Comparison of ENCODE assay signal across 27 cellular contexts in genomic region chr4:89769856-89770255, GRCh38.
"Had no signal": no experiment of that assay in that cellular context is flagged by ENCODE, and none has a peak within 500 bp of the region (broad histone marks: within the 10 kb centered on the region; RNA-seq: fewer than 3 reads in every experiment).

No MANE protein-coding gene starts in this region.

- H3K9me3 Mint-ChIP-seq: natural killer cell; stimulated activated naive CD8-positive, alpha-beta T cell treated with anti-CD3 and anti-CD28 coated beads, Interleukin-15, Interleukin-2, amounts not matched to agents 100 ng/mL and 50 ng/mL, for 24 hours had no signal

- H3K27me3 ChIP-seq: neutrophil, pancreas, right lobe of liver, sigmoid colon, stomach, tibial artery, transverse colon, upper lobe of left lung, vagina had no signal

- H3K4me3 ChIP-seq: pancreas, psoas muscle, right lobe of liver, sigmoid colon, stomach, tibial artery, transverse colon, upper lobe of left lung, vagina had no signal

- ATAC-seq: naive thymus-derived CD4-positive, alpha-beta T cell; natural killer cell; pancreas; psoas muscle; right cardiac atrium; right lobe of liver; stimulated activated effector memory CD8-positive, alpha-beta T cell treated with anti-CD3 and anti-CD28 coated beads, Interleukin-12 subunit alpha, Interleukin-12 subunit beta, amount 100 ng/mL, for 72 hours; stimulated activated naive B cell treated with anti-CD40 and anti-IgM and Interleukin-4, amounts not matched to agents 10 μg/mL and 1 μg/mL and 100 μg/mL, for 72 hours had no signal

- H3K4me3 Mint-ChIP-seq: naive thymus-derived CD4-positive, alpha-beta T cell; natural killer cell; nephron; neural crest cell; stimulated activated effector memory CD8-positive, alpha-beta T cell treated with anti-CD3 and anti-CD28 coated beads, Interleukin-12 subunit alpha, Interleukin-12 subunit beta, amount 100 ng/mL, for 72 hours; stimulated activated naive B cell treated with anti-CD40 and anti-IgM and Interleukin-4, amounts not matched to agents 10 μg/mL and 1 μg/mL and 100 μg/mL, for 72 hours; stimulated activated naive CD8-positive, alpha-beta T cell treated with anti-CD3 and anti-CD28 coated beads, Interleukin-15, Interleukin-2, amounts not matched to agents 100 ng/mL and 50 ng/mL, for 24 hours had no signal

- H3K27me3 Mint-ChIP-seq: progenitor cell of endocrine pancreas; stimulated activated naive B cell treated with anti-CD40 and anti-IgM and Interleukin-4, amounts not matched to agents 10 μg/mL and 1 μg/mL and 100 μg/mL, for 72 hours had no signal

- H3K27ac ChIP-seq: neutrophil, pancreas, psoas muscle, right lobe of liver, sigmoid colon, stomach, tibial artery, transverse colon, upper lobe of left lung, vagina had no signal

- DNase-seq: naive thymus-derived CD4-positive, alpha-beta T cell; natural killer cell; nucleus accumbens; pancreas; posterior cingulate gyrus; psoas muscle; right cardiac atrium; right lobe of liver; sigmoid colon; small intestine; stimulated activated CD4-positive, alpha-beta T cell treated with anti-CD3 and anti-CD28 coated beads, Interleukin-15, amount 100 ng/mL, for 24 hours; stimulated activated CD4-positive, alpha-beta T cell treated with anti-CD3 and anti-CD28 coated beads, Interleukin-2, amount 100 ng/mL, for 24 hours; stimulated activated CD4-positive, alpha-beta T cell treated with anti-CD3 and anti-CD28 coated beads, Interleukin-2, amount 100 ng/mL, for 48 hours; stimulated activated CD4-positive, alpha-beta T cell treated with anti-CD3 and anti-CD28 coated beads, Interleukin-4, amount 100 ng/mL, for 24 hours; stimulated activated naive B cell treated with anti-CD40 and anti-IgM and Interleukin-4, amounts not matched to agents 10 μg/mL and 1 μg/mL and 100 μg/mL, for 72 hours; stimulated activated naive CD4-positive, alpha-beta T cell treated with Interleukin-2 at 50 U/mL for 16 hours; stomach; tibial artery; transverse colon; upper lobe of left lung had no signal

- H3K36me3 Mint-ChIP-seq: natural killer cell; stimulated activated effector memory CD8-positive, alpha-beta T cell treated with anti-CD3 and anti-CD28 coated beads, Interleukin-12 subunit alpha, Interleukin-12 subunit beta, amount 100 ng/mL, for 72 hours; stimulated activated naive B cell treated with anti-CD40 and anti-IgM and Interleukin-4, amounts not matched to agents 10 μg/mL and 1 μg/mL and 100 μg/mL, for 72 hours had no signal

- H3K9me3 ChIP-seq: neutrophil, pancreas, psoas muscle, right lobe of liver, sigmoid colon, tibial artery, upper lobe of left lung, vagina had no signal

- H3K4me1 ChIP-seq: pancreas, psoas muscle, right lobe of liver, upper lobe of left lung had no signal

- H3K27ac Mint-ChIP-seq: naive thymus-derived CD4-positive, alpha-beta T cell; natural killer cell; nephron; progenitor cell of endocrine pancreas; stimulated activated effector memory CD8-positive, alpha-beta T cell treated with anti-CD3 and anti-CD28 coated beads, Interleukin-12 subunit alpha, Interleukin-12 subunit beta, amount 100 ng/mL, for 72 hours; stimulated activated naive B cell treated with anti-CD40 and anti-IgM and Interleukin-4, amounts not matched to agents 10 μg/mL and 1 μg/mL and 100 μg/mL, for 72 hours; stimulated activated naive CD8-positive, alpha-beta T cell treated with anti-CD3 and anti-CD28 coated beads, Interleukin-15, Interleukin-2, amounts not matched to agents 100 ng/mL and 50 ng/mL, for 24 hours had no signal

- H3K4me1 Mint-ChIP-seq: stimulated activated effector memory CD8-positive, alpha-beta T cell treated with anti-CD3 and anti-CD28 coated beads, Interleukin-12 subunit alpha, Interleukin-12 subunit beta, amount 100 ng/mL, for 72 hours; stimulated activated naive B cell treated with anti-CD40 and anti-IgM and Interleukin-4, amounts not matched to agents 10 μg/mL and 1 μg/mL and 100 μg/mL, for 72 hours had no signal

- H3K36me3 ChIP-seq: neutrophil, pancreas, right lobe of liver, sigmoid colon, stomach, tibial artery, transverse colon, upper lobe of left lung, vagina had no signal
